8 cellular contexts compared by ENCODE assay signal in genomic region chr20:44780226-44780625, GRCh38. TPM values are rescaled to one million over a fixed set of nuclear protein-coding genes. Genes with fewer than 3 reads are reported as not detected.
DNase-seq lines count a peak whose midpoint lies in the region; ATAC-seq and TF ChIP-seq lines count a peak whose summit lies in the region.

No MANE protein-coding gene starts in this region.

- no peaks in the 10 kb centered on the region for H3K36me3 Mint-ChIP-seq in neural progenitor cell

- H3K27ac ChIP-seq in neural progenitor cell: no peak overlapping the region
- H3K27ac ChIP-seq in gastrocnemius medialis: no peak overlapping the region

- H3K27me3 ChIP-seq in neural progenitor cell (peaks cover 4% of the 10 kb centered on the region), gastrocnemius medialis (no peaks in the 10 kb centered on the region)

- H3K9me3 ChIP-seq in neural progenitor cell (ENCODE audit: low read depth): no peaks in the 10 kb centered on the region
- no peaks in the 10 kb centered on the region for H3K9me3 ChIP-seq in gastrocnemius medialis

- H3K27me3 Mint-ChIP-seq in neural progenitor cell (ENCODE audit: insufficient read depth, low read depth): peaks cover 9% of the 10 kb centered on the region

- H3K79me2 ChIP-seq in neural progenitor cell (ENCODE audit: low read depth): no peaks in the 10 kb centered on the region

- no peaks in the 10 kb centered on the region for H3F3A ChIP-seq in neural progenitor cell (ENCODE audit: low read depth)

- H3K4me3 Mint-ChIP-seq in neural progenitor cell: no peak overlapping the region

- DNase-seq in H4 (ENCODE audit: low spot score) (peak; percentile 29), RPMI7951 (ENCODE audit: low read depth) (peak; percentile 63), choroid plexus epithelial cell (ENCODE audit: low read depth) (peak; percentile 71), neural progenitor cell (ENCODE audit: low spot score) (peak; percentile 90), NCI-H524 (lab: John Stamatoyannopoulos, UW) (no peak), gastrocnemius medialis (no peak), pons (ENCODE audit: low spot score) (no peak)

- no peaks in the 10 kb centered on the region for H3K4me1 Mint-ChIP-seq in neural progenitor cell

- no peak overlapping the region for H3K9ac ChIP-seq in neural progenitor cell

- no peak overlapping the region for H3K4me3 ChIP-seq in choroid plexus epithelial cell (ENCODE audit: low read depth, low read length)
- H3K4me3 ChIP-seq in neural progenitor cell: no peak overlapping the region
- H3K4me3 ChIP-seq in gastrocnemius medialis: no peak overlapping the region

- H3K4me1 ChIP-seq in neural progenitor cell (no peaks in the 10 kb centered on the region), gastrocnemius medialis (no peaks in the 10 kb centered on the region)

- H3K36me3 ChIP-seq in neural progenitor cell (no peaks in the 10 kb centered on the region), gastrocnemius medialis (no peaks in the 10 kb centered on the region)

- TF ChIP-seq CTCF in choroid plexus epithelial cell (conservative IDR thresholded peaks at IDR 0.05; ENCODE audit: low read depth, low read length): no peak
- no peak for TF ChIP-seq CTCF in neural progenitor cell (IDR thresholded peaks at IDR 0.05)
- no peak for TF ChIP-seq CTCF in gastrocnemius medialis (IDR thresholded peaks at IDR 0.05 in 4 of 5, conservative IDR thresholded peaks at IDR 0.05 in 1 of 5)

- no peaks in the 10 kb centered on the region for H3K9me3 Mint-ChIP-seq in neural progenitor cell

- intact Hi-C loops in gastrocnemius medialis (cut with DNase I; ENCODE audit: low total_unique reads): no loop called here

- H3K4me2 ChIP-seq in neural progenitor cell: no peak overlapping the region

- in situ Hi-C loops in gastrocnemius medialis (cut with MboI; ENCODE audit: low sequenced_read_pairs in 4 of 4): no loop called here

- TF ChIP-seq POLR2A in gastrocnemius medialis (IDR thresholded peaks at IDR 0.05): no peak

- ATAC-seq in gastrocnemius medialis (no peak), HG03460 (IDR thresholded peaks at IDR 0.05; ENCODE audit: unreplicated experiment) (no peak)

- no peak overlapping the region for H3K27ac Mint-ChIP-seq in neural progenitor cell

- H4K20me1 ChIP-seq in neural progenitor cell (ENCODE audit: low read depth): peaks cover 48% of the 10 kb centered on the region

- H2AFZ ChIP-seq in neural progenitor cell (replicated peaks): no peak overlapping the region

RNA-seq across cellular contexts. Expression of gene RIMS4, which starts 30.1 kb away (rescaled TPM):
- total RNA-seq in H4 (2014; rRNA removed; shearing (Covaris generic)): 3.2 and 4.1 TPM in 2 replicates
- not detected in 2 replicates for total RNA-seq in RPMI7951 (2014; rRNA removed; shearing (Covaris generic))
- total RNA-seq in neural progenitor cell (ENCODE audit: low replicate concordance) (5.3 and 7.8 TPM in 2 replicates), gastrocnemius medialis (under 1 TPM in 2 of 4 donors, not detected in 2; 0.13 to 0.41 TPM)

RNA-seq across cellular contexts. Expression of gene KCNK15, which starts 34.6 kb away (rescaled TPM):
- total RNA-seq in H4 (2014; rRNA removed; shearing (Covaris generic)): 0.06 TPM in 1 of 2 replicates, not detected in the other
- not detected in 2 replicates for total RNA-seq in RPMI7951 (2014; rRNA removed; shearing (Covaris generic))
- total RNA-seq in neural progenitor cell (ENCODE audit: low replicate concordance) (0.21 TPM in 1 of 2 replicates, not detected in the other), gastrocnemius medialis (under 1 TPM in 1 of 4 donors, not detected in 3; 0.20 TPM)

Comparison
In these comparisons a context has a peak if more than half of its experiments do, and no peak if none do; other contexts are left out.
1. DNase-seq: peak in H4 (single experiment), RPMI7951 (single experiment), choroid plexus epithelial cell (single experiment) and neural progenitor cell (single experiment); none in NCI-H524 (0 of 2), gastrocnemius medialis (0 of 2) and pons (single experiment).